9 cellular contexts compared by ENCODE assay signal in the genomic region with DNA sequence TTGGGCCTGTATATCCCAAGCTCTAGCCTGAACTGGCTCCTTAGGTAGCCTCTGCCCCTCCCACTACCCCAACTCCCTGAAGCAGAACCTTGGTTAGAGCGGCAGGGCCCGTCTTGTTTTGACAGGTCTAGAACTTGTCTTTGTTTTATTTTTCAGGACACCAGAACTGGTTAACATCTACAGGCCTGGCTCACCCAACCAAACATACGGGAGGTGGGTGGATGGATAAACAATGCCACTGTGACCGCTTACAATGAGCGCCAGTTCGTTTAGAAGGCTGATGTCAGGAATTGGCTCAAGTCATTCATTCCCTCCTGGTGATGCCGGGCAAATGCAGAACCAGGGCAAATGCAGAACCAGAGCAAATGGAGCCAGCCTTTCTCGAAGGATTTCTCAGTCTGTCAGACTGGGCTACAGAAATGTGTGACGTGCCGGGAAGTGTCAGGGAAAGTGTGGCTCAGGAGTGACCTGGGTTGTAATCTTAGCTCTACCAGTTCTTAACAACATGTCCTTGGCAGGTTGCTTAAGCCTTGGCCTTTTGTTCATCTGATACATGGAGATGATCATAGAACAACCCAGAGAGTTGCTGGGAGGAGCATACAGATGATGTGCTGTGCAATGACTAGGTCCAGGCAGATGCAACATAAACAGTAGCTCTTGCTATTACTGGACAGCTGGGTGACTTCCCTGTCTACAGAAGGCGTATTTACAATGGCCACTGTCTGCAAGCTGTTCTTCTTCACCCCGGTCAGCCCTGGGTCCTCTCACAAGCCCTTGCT.
DNase-seq lines count a peak whose midpoint lies in the region; ATAC-seq and TF ChIP-seq lines count a peak whose summit lies in the region.
"Had no signal": no experiment of that assay in that cellular context is flagged by ENCODE, and none has a peak within 500 bp of the region (broad histone marks: within the 10 kb centered on the region; RNA-seq: fewer than 3 reads in every experiment).

No MANE protein-coding gene starts in this region.

- H3F3A ChIP-seq in Loucy (ENCODE audit: low read depth) = no peaks in the 10 kb centered on the region

- no peaks in the 10 kb centered on the region for H3K9me3 Mint-ChIP-seq in stimulated activated memory B cell treated with anti-CD40 and anti-IgM and Interleukin-4, amounts not matched to agents 10 μg/mL and 1 μg/mL and 100 μg/mL, for 72 hours

- no peaks in the 10 kb centered on the region for H3K9me2 ChIP-seq in Loucy (replicated peaks; ENCODE audit: low read depth, low read length)

- peak overlapping the region; percentile 91 for H3K4me3 Mint-ChIP-seq in stimulated activated memory B cell treated with anti-CD40 and anti-IgM and Interleukin-4, amounts not matched to agents 10 μg/mL and 1 μg/mL and 100 μg/mL, for 72 hours

- no peak overlapping the region for H3K4me2 ChIP-seq in Loucy (ENCODE audit: low read depth, low read length, poor library complexity, severe bottlenecking)

- peak overlapping the region; percentile 91 for H3K27ac ChIP-seq in layer of hippocampus (ENCODE audit: low read depth, low read length)

- H3K4me1 ChIP-seq in Loucy (ENCODE audit: insufficient read depth, low read length, poor library complexity, severe bottlenecking) = peaks cover 44% of the 10 kb centered on the region

- no peak overlapping the region for H3K4me3 ChIP-seq in Loucy (ENCODE audit: low read length, poor library complexity, severe bottlenecking)

- H3K79me2 ChIP-seq in Loucy (ENCODE audit: insufficient read depth, low read length) = no peaks in the 10 kb centered on the region

- H4K20me1 ChIP-seq in Loucy (ENCODE audit: insufficient read depth, low read length, poor library complexity, severe bottlenecking) = no peaks in the 10 kb centered on the region

- peak overlapping the region; percentile 95 for H3K27ac Mint-ChIP-seq in stimulated activated memory B cell treated with anti-CD40 and anti-IgM and Interleukin-4, amounts not matched to agents 10 μg/mL and 1 μg/mL and 100 μg/mL, for 72 hours

- no peak for TF ChIP-seq CTCF in Loucy (conservative IDR thresholded peaks at IDR 0.05; ENCODE audit: low read length)

- H3K9me3 ChIP-seq in Loucy (ENCODE audit: insufficient read depth, low read depth, low read length) = no peaks in the 10 kb centered on the region

- ATAC-seq in stimulated activated memory B cell treated with anti-CD40 and anti-IgM and Interleukin-4, amounts not matched to agents 10 μg/mL and 1 μg/mL and 100 μg/mL, for 72 hours = no peak
- ATAC-seq in GM19328 (IDR thresholded peaks at IDR 0.05; ENCODE audit: unreplicated experiment) (no peak), GM21515 (IDR thresholded peaks at IDR 0.05; ENCODE audit: unreplicated experiment) (no peak)

- H3K4me1 Mint-ChIP-seq in stimulated activated memory B cell treated with anti-CD40 and anti-IgM and Interleukin-4, amounts not matched to agents 10 μg/mL and 1 μg/mL and 100 μg/mL, for 72 hours = peaks cover 83% of the 10 kb centered on the region

- H3K27me3 Mint-ChIP-seq in stimulated activated memory B cell treated with anti-CD40 and anti-IgM and Interleukin-4, amounts not matched to agents 10 μg/mL and 1 μg/mL and 100 μg/mL, for 72 hours = no peaks in the 10 kb centered on the region

- H2AFZ ChIP-seq in Loucy (ENCODE audit: low read length) = no peak overlapping the region

- DNase-seq in anterior cingulate cortex (lab: John Stamatoyannopoulos, UW) = peak in 48 of 58 donors; percentile 27 to 91 (median 70)
- no peak for DNase-seq in COR-L47 (lab: John Stamatoyannopoulos, UW)
- no peak for DNase-seq in foreskin melanocyte
- DNase-seq: stimulated activated CD8-positive, alpha-beta memory T cell treated with anti-CD3 and anti-CD28 coated beads, Interleukin-4, amount 100 ng/mL, for 48 hours had no signal

- no peaks in the 10 kb centered on the region for H3K36me3 Mint-ChIP-seq in stimulated activated memory B cell treated with anti-CD40 and anti-IgM and Interleukin-4, amounts not matched to agents 10 μg/mL and 1 μg/mL and 100 μg/mL, for 72 hours

- H3K36me3 ChIP-seq in Loucy (ENCODE audit: insufficient read depth, low read length) = no peaks in the 10 kb centered on the region

- H3K27me3 ChIP-seq in Loucy (ENCODE audit: insufficient read depth, low read length, poor library complexity, severe bottlenecking) (no peaks in the 10 kb centered on the region), layer of hippocampus (ENCODE audit: control insufficient read depth, insufficient read depth, low read length) (no peaks in the 10 kb centered on the region)

- peak overlapping the region; percentile 31 for H3K9ac ChIP-seq in Loucy (ENCODE audit: low read depth, low read length, poor library complexity, severe bottlenecking)

Comparison
In these comparisons a context has a peak if more than half of its experiments do, and no peak if none do; other contexts are left out.
1. DNase-seq: peak in anterior cingulate cortex (48 of 58); none in COR-L47 (single experiment) and foreskin melanocyte (single experiment).